ENCODE assay signal across 8 cellular contexts in the genomic region with DNA sequence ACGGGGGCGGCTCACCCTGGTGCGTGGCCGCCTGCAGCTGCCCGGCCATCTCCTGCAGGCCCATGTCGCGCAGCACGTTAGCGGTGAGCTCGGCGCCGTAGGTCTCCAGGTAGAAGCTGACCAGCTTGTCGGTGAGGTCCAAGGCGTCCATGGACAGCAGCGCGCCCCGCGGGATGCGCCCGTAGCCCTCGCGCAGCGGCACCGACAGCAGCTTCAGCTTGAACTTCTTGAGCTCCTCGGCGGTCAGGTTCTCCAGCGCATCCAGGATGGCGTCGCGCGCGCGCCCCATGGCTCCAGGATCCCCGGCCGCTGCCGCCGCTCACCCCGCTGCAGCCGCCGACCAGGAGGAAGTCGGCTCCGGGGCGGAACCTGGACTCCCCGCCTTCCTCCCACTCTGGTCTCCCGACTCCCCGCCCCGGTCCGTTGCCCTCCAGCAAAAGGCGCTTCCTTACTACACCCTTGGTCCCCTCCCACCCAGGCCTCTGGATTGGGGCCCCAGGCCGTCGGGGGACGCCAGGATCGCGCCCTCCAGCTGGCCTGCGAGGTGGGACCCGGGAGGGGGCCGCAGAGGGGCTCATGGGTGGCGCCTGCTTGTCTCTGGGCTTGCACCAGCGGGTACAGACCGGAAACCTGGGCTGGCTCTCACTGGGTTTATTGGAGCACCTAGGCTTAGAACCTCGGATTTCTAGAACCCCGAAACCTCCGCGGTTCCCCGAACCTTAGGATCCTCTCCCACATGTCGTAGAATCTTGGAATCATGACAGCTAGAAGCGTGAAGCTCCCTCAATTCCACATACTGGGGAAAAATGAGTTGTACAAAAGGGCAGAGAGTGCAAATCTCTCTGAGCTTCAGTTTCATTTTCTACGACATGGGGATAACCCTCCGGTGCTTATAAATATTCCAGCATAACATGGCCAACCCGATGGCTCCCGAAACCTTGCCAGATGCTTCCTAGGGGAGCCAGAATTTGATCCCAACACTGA. TPM values are rescaled to one million over a fixed set of nuclear protein-coding genes. Genes with fewer than 3 reads are reported as not detected.
DNase-seq lines count a peak whose midpoint lies in the region; ATAC-seq and TF ChIP-seq lines count a peak whose summit lies in the region.

A gene (minus strand): TSS at position 359 of the 984 bp plus-strand sequence. CDS start 70 bp downstream, at position 289.

- peaks cover 12% of the 10 kb centered on the region for H3K36me3 Mint-ChIP-seq in activated CD8-positive, alpha-beta T cell treated with anti-CD3 and anti-CD28 coated beads for 36 hours (ENCODE audit: low read depth)
- H3K36me3 Mint-ChIP-seq in neural progenitor cell: peaks cover 17% of the 10 kb centered on the region

- peak within 1 kb of the TSS; percentile 71 for H2AFZ ChIP-seq in neural progenitor cell (replicated peaks)

- H3K4me3 ChIP-seq in neural progenitor cell: peak within 1 kb of the TSS; percentile 53

- H3K4me1 Mint-ChIP-seq in activated CD8-positive, alpha-beta T cell treated with anti-CD3 and anti-CD28 coated beads for 36 hours (ENCODE audit: low read depth): peaks cover 40% of the 10 kb centered on the region
- no peaks in the 10 kb centered on the region for H3K4me1 Mint-ChIP-seq in neural progenitor cell

- H3K27ac Mint-ChIP-seq in activated CD8-positive, alpha-beta T cell treated with anti-CD3 and anti-CD28 coated beads for 36 hours: peak within 1 kb of the TSS; percentile 47
- H3K27ac Mint-ChIP-seq in neural progenitor cell: no peak within 1 kb of the TSS

- H3K27ac ChIP-seq in foreskin keratinocyte: peak within 1 kb of the TSS; percentile 36
- no peak within 1 kb of the TSS for H3K27ac ChIP-seq in neural progenitor cell

- no peaks in the 10 kb centered on the region for H3K36me3 ChIP-seq in neural progenitor cell

- peaks cover 39% of the 10 kb centered on the region for H3F3A ChIP-seq in neural progenitor cell (ENCODE audit: low read depth)

- peaks cover 8% of the 10 kb centered on the region for H3K27me3 ChIP-seq in foreskin keratinocyte
- peaks cover 66% of the 10 kb centered on the region for H3K27me3 ChIP-seq in neural progenitor cell

- no peak for TF ChIP-seq CTCF in activated CD8-positive, alpha-beta T cell treated with anti-CD3 and anti-CD28 coated beads for 36 hours (IDR thresholded peaks at IDR 0.05)
- TF ChIP-seq CTCF in foreskin keratinocyte (conservative IDR thresholded peaks at IDR 0.05): no peak
- no peak for TF ChIP-seq CTCF in neural progenitor cell (IDR thresholded peaks at IDR 0.05)

- CTCF ChIA-PET in activated CD8-positive, alpha-beta T cell treated with anti-CD3 and anti-CD28 coated beads for 36 hours (lab: Charles Lee): interaction anchor here (0.6 to 3.0 kb wide), 8 partner anchors 11 to 666 kb away, joined by 3 to 12 read pairs (median 4); a partner anchor contains a TSS

- H3K9me3 Mint-ChIP-seq in activated CD8-positive, alpha-beta T cell treated with anti-CD3 and anti-CD28 coated beads for 36 hours: no peaks in the 10 kb centered on the region
- no peaks in the 10 kb centered on the region for H3K9me3 Mint-ChIP-seq in neural progenitor cell

- no peak within 1 kb of the TSS for H3K9ac ChIP-seq in neural progenitor cell

- peak; percentile 42 for ATAC-seq in GM19035 (IDR thresholded peaks at IDR 0.05; ENCODE audit: unreplicated experiment)
- ATAC-seq in activated CD8-positive, alpha-beta T cell treated with anti-CD3 and anti-CD28 coated beads for 36 hours: peak; percentile 24
- ATAC-seq in foreskin keratinocyte: peak; percentile 23

- no peaks in the 10 kb centered on the region for H3K79me2 ChIP-seq in neural progenitor cell (ENCODE audit: low read depth)

- peak; percentile 85 for DNase-seq in AG20443 (ENCODE audit: low spot score)
- DNase-seq in HPDE6-E6E7 (ENCODE audit: extremely low spot score): peak; percentile 54
- peak; percentile 45 for DNase-seq in activated CD8-positive, alpha-beta T cell treated with anti-CD3 and anti-CD28 coated beads for 36 hours
- peak in 1 of 2 donors; percentile 46 for DNase-seq in foreskin keratinocyte
- peak; percentile 49 for DNase-seq in neural progenitor cell (ENCODE audit: low spot score)
- DNase-seq in NCI-H345 (lab: John Stamatoyannopoulos, UW): no peak
- no peak for DNase-seq in NCI-H446 treated with DMSO at 0.1 percent for 48 hours (lab: John Stamatoyannopoulos, UW)

- H3K4me2 ChIP-seq in neural progenitor cell: peak within 1 kb of the TSS; percentile 96

- POLR2A ChIA-PET in activated CD8-positive, alpha-beta T cell treated with anti-CD3 and anti-CD28 coated beads for 36 hours (lab: Charles Lee): interaction anchor here (0.8 to 17.2 kb wide), 12 partner anchors 8 to 241 kb away, joined by 3 to 482 read pairs (median 6); a partner anchor contains a TSS

- no peaks in the 10 kb centered on the region for H3K9me3 ChIP-seq in neural progenitor cell (ENCODE audit: low read depth)

- no peaks in the 10 kb centered on the region for H3K27me3 Mint-ChIP-seq in activated CD8-positive, alpha-beta T cell treated with anti-CD3 and anti-CD28 coated beads for 36 hours
- peaks cover 33% of the 10 kb centered on the region for H3K27me3 Mint-ChIP-seq in neural progenitor cell (ENCODE audit: insufficient read depth, low read depth)

- peak within 1 kb of the TSS; percentile 75 for H3K4me3 Mint-ChIP-seq in activated CD8-positive, alpha-beta T cell treated with anti-CD3 and anti-CD28 coated beads for 36 hours
- no peak within 1 kb of the TSS for H3K4me3 Mint-ChIP-seq in neural progenitor cell

- H3K4me1 ChIP-seq in foreskin keratinocyte (peaks cover 8% of the 10 kb centered on the region), neural progenitor cell (no peaks in the 10 kb centered on the region)

- intact Hi-C loops in activated CD8-positive, alpha-beta T cell treated with anti-CD3 and anti-CD28 coated beads for 36 hours (cut with micrococcal nuclease): loop anchor here (10.0 kb wide), 1 partner anchor 242 kb away; a partner anchor contains a TSS

- H4K20me1 ChIP-seq in neural progenitor cell (ENCODE audit: low read depth): peaks cover 58% of the 10 kb centered on the region

RNA-seq across cellular contexts. Expression of the gene that starts here (rescaled TPM):
- total RNA-seq in activated CD8-positive, alpha-beta T cell treated with anti-CD3 and anti-CD28 coated beads for 36 hours: 1 to 10 TPM; 5.9 to 6.1 TPM
- total RNA-seq in foreskin keratinocyte (103 and 105 TPM in 2 replicates), neural progenitor cell (ENCODE audit: low replicate concordance) (0.81 TPM in 1 of 2 replicates, not detected in the other)
- polyA plus RNA-seq in foreskin keratinocyte: 123 and 140 TPM in 2 replicates

Comparison
In these comparisons a context has a peak if more than half of its experiments do, and no peak if none do; other contexts are left out.
1. RNA of the gene that starts here (total RNA-seq): 103 to 105 TPM in foreskin keratinocyte; 5.9 to 6.1 TPM in activated CD8-positive, alpha-beta T cell treated with anti-CD3 and anti-CD28 coated beads for 36 hours and 0.81 TPM in neural progenitor cell; every median in the first group is over 10 times any median in the second.
2. Peak in DNase-seq, H3K4me3 ChIP-seq and H3K4me2 ChIP-seq in neural progenitor cell; RNA of the gene not detected or under 1 TPM.
3. DNase-seq: peak in AG20443 (single experiment), HPDE6-E6E7 (single experiment) and activated CD8-positive, alpha-beta T cell treated with anti-CD3 and anti-CD28 coated beads for 36 hours (single experiment); none in NCI-H345 (single experiment) and NCI-H446 treated with DMSO at 0.1 percent for 48 hours (single experiment).
4. Peak in every context shown above with its lines, with median percentiles within 50 percentile points of each other: ATAC-seq.